ENCODE assay signal across 26 cellular contexts in the genomic region with DNA sequence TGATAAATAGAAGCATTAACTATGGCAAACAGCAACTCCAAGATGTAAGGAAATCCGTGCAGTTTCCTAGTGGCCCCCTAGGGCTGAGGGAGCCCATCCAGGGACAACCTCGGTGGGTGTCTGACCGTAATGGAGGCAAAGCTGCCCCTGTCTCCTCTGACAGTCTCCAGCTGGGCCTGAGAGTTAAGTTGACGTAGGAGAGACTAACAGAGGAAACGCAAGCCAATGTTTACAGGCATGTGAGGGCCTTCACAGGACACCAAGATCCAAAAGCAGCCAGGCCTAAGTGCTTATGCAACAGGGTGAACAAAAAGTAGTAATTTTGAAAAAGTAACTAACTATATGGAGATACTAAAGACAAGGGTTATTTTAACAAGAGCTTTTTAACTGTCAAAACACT.
A peak's percentile ranks its signal among the peaks of the same experiment; 100 is the strongest.
DNase-seq lines count a peak whose midpoint lies in the region; ATAC-seq and TF ChIP-seq lines count a peak whose summit lies in the region.
"Had no signal": no experiment of that assay in that cellular context is flagged by ENCODE, and none has a peak within 500 bp of the region (broad histone marks: within the 10 kb centered on the region; RNA-seq: fewer than 3 reads in every experiment).

No MANE protein-coding gene starts in this region.

- H3K36me3 Mint-ChIP-seq in CD4-positive, alpha-beta memory T cell, result no peaks in the 10 kb centered on the region
- H3K36me3 Mint-ChIP-seq: IgD-negative memory B cell; natural killer cell treated with Interleukin-12 subunit alpha and Interleukin-12 subunit beta and Interleukin-15 and Interleukin-18, amount 100 ng/mL, for 72 hours had no signal

- CTCF ChIA-PET in CD4-positive, alpha-beta memory T cell (lab: Charles Lee; ENCODE audit: partially characterized antibody), result interaction anchor here (1.0 to 6.6 kb wide), 6 partner anchors 11 to 267 kb away, joined by 3 to 41 read pairs (median 8); no protein-coding TSS in a partner anchor

- no peaks in the 10 kb centered on the region for H3K79me1 ChIP-seq in mesenchymal stem cell (replicated peaks; ENCODE audit: low read length, poor library complexity, severe bottlenecking)

- peak; percentile 74 for TF ChIP-seq EP300 in stomach (IDR thresholded peaks at IDR 0.05)

- POLR2A ChIA-PET in CD4-positive, alpha-beta memory T cell (lab: Charles Lee; ENCODE audit: partially characterized antibody), result no interaction called here

- H4K8ac ChIP-seq in mesenchymal stem cell (ENCODE audit: low read length), result no peak overlapping the region

- H3K4me1 Mint-ChIP-seq in CD4-positive, alpha-beta memory T cell, result peaks cover 7 to 9% (median 8%) of the 10 kb centered on the region in 4 donors

- no peak overlapping the region for H2BK15ac ChIP-seq in mesenchymal stem cell (ENCODE audit: low read depth, poor library complexity, severe bottlenecking)

- H3K4me2 ChIP-seq in mesenchymal stem cell (ENCODE audit: low read length, poor library complexity, severe bottlenecking), result no peak overlapping the region
- H3K4me2 ChIP-seq: GM23338 had no signal

- H3K36me3 ChIP-seq in mesenchymal stem cell (ENCODE audit: control insufficient read depth in 1 of 2, insufficient read depth in 2 of 2, low read depth in 1 of 2, low read length in 2 of 2) (no peaks in the 10 kb centered on the region), stomach (no peaks in the 10 kb centered on the region)
- no peaks in the 10 kb centered on the region for H3K36me3 ChIP-seq in CD4-positive, alpha-beta memory T cell (ENCODE audit: insufficient read depth, low read length)
- H3K36me3 ChIP-seq: Peyer's patch, thyroid gland had no signal

- intact Hi-C loops in Right ventricle myocardium superior (cut with DNase I) (loop anchor here (10.0 kb wide), 1 partner anchor 1016 kb away; no protein-coding TSS in a partner anchor), cardiac septum (cut with DNase I) (loop anchor here (10.0 kb wide), 1 partner anchor 1016 kb away; no protein-coding TSS in a partner anchor), stomach (cut with DNase I; ENCODE audit: low total_unique reads) (no loop called here)
- intact Hi-C loops in CD4-positive, alpha-beta memory T cell (cut with micrococcal nuclease), result loop anchor here (10.0 kb wide), 1 partner anchor 704 kb away; no protein-coding TSS in a partner anchor

- H3K27ac ChIP-seq in mesenchymal stem cell (ENCODE audit: low read length, poor library complexity, severe bottlenecking) (no peak overlapping the region), stomach (peak overlapping the region in 4 of 5 donors; percentile 30 to 79 (median 58))
- H3K27ac ChIP-seq in CD4-positive, alpha-beta memory T cell (ENCODE audit: low read depth, low read length), result no peak overlapping the region
- H3K27ac ChIP-seq: thyroid gland had no signal

- no peak overlapping the region for H2BK5ac ChIP-seq in mesenchymal stem cell (ENCODE audit: low read depth, low read length, poor library complexity, severe bottlenecking)

- no peak overlapping the region for H3K14ac ChIP-seq in mesenchymal stem cell (ENCODE audit: low read length in 2 of 2)

- no peak for TF ChIP-seq CTCF in stomach (IDR thresholded peaks at IDR 0.05)

- H3K27me3 ChIP-seq in mesenchymal stem cell (ENCODE audit: control insufficient read depth in 1 of 2, insufficient read depth in 1 of 2, low read length in 2 of 2), result peaks cover 0 to 19% of the 10 kb centered on the region in 2 experiments
- no peaks in the 10 kb centered on the region for H3K27me3 ChIP-seq in stomach
- H3K27me3 ChIP-seq in CD4-positive, alpha-beta memory T cell (ENCODE audit: insufficient read depth, low read length), result no peaks in the 10 kb centered on the region
- H3K27me3 ChIP-seq: Peyer's patch, thyroid gland had no signal

- H3K18ac ChIP-seq in mesenchymal stem cell (ENCODE audit: low read depth in 1 of 2, low read length in 2 of 2), result no peak overlapping the region

- no peak overlapping the region for H3K4me3 Mint-ChIP-seq in CD4-positive, alpha-beta memory T cell
- H3K4me3 Mint-ChIP-seq: activated CD4-positive, alpha-beta memory T cell treated with anti-CD3 and anti-CD28 coated beads, Interleukin-2, amount 10 ng/mL, durations not matched to agents 7 days and 5 days; activated naive CD4-positive, alpha-beta T cell treated with anti-CD3 and anti-CD28 coated beads for 36 hours; GM23338; IgD-negative memory B cell; natural killer cell treated with Interleukin-12 subunit alpha and Interleukin-12 subunit beta and Interleukin-15 and Interleukin-18, amount 100 ng/mL, for 72 hours had no signal

- no peak overlapping the region for H3K4ac ChIP-seq in mesenchymal stem cell (ENCODE audit: low read depth in 1 of 2, low read length in 2 of 2)

- no peak overlapping the region for H3K27ac Mint-ChIP-seq in CD4-positive, alpha-beta memory T cell
- H3K27ac Mint-ChIP-seq: activated CD4-positive, alpha-beta memory T cell treated with anti-CD3 and anti-CD28 coated beads, Interleukin-2, amount 10 ng/mL, durations not matched to agents 7 days and 5 days; activated naive CD4-positive, alpha-beta T cell treated with anti-CD3 and anti-CD28 coated beads for 36 hours; GM23338; IgD-negative memory B cell; natural killer cell treated with Interleukin-12 subunit alpha and Interleukin-12 subunit beta and Interleukin-15 and Interleukin-18, amount 100 ng/mL, for 72 hours had no signal

- H2BK120ac ChIP-seq in mesenchymal stem cell (ENCODE audit: low read depth, low read length), result no peak overlapping the region

- ATAC-seq in Right ventricle myocardium superior (ENCODE audit: poor library complexity) (peak; percentile 77), GM19395 (IDR thresholded peaks at IDR 0.05; ENCODE audit: unreplicated experiment) (no peak), HG02840 (IDR thresholded peaks at IDR 0.05; ENCODE audit: low FRiP score, unreplicated experiment) (no peak)
- ATAC-seq: GM23338; natural killer cell treated with Interleukin-12 subunit alpha and Interleukin-12 subunit beta and Interleukin-15 and Interleukin-18, amount 100 ng/mL, for 72 hours; stimulated activated naive CD8-positive, alpha-beta T cell treated with anti-CD3 and anti-CD28 coated beads, Interleukin-15, Interleukin-2, amounts not matched to agents 100 U/mL and 50 U/mL, for 24 hours had no signal

- no peaks in the 10 kb centered on the region for H3K9me3 ChIP-seq in mesenchymal stem cell (ENCODE audit: control insufficient read depth, low read length)
- H3K9me3 ChIP-seq in stomach, result no peaks in the 10 kb centered on the region
- no peaks in the 10 kb centered on the region for H3K9me3 ChIP-seq in CD4-positive, alpha-beta memory T cell (ENCODE audit: control insufficient read depth in 1 of 2, low read length in 2 of 2)
- H3K9me3 ChIP-seq: Peyer's patch, thyroid gland had no signal

- H2BK12ac ChIP-seq in mesenchymal stem cell (ENCODE audit: low read length in 2 of 2), result no peak overlapping the region

- peaks cover 2 to 8% of the 10 kb centered on the region in 2 donors for H3K27me3 Mint-ChIP-seq in CD4-positive, alpha-beta memory T cell
- H3K27me3 Mint-ChIP-seq: IgD-negative memory B cell had no signal

- DNase-seq in Right ventricle myocardium superior, result peak; percentile 46
- no peak for DNase-seq in cardiac septum (ENCODE audit: low spot score)
- peak; percentile 12 for DNase-seq in mesenchymal stem cell
- DNase-seq in stomach, result no peak
- DNase-seq in CD4-positive, alpha-beta memory T cell, result no peak
- DNase-seq in COLO668 (lab: John Stamatoyannopoulos, UW; ENCODE audit: unreplicated experiment), result no peak
- DNase-seq: 8988T; activated CD4-positive, alpha-beta memory T cell treated with anti-CD3 and anti-CD28 coated beads, Interleukin-2, amount 10 ng/mL, durations not matched to agents 7 days and 5 days; activated CD8-positive, alpha-beta memory T cell treated with anti-CD3 and anti-CD28 coated beads, Interleukin-2, amount 50 U/mL, for 48 hours; activated naive CD4-positive, alpha-beta T cell treated with anti-CD3 and anti-CD28 coated beads for 36 hours; C1 segment of cervical spinal cord; DMS79 treated with DMSO at 0.1 percent for 48 hours; GDM1; NCI-H2107; NCI-H748 treated with DMSO at 0.1 percent for 48 hours; Peyer's patch; SIG-M5; stimulated activated CD4-positive, alpha-beta T cell treated with anti-CD3 and anti-CD28 coated beads, Interleukin-1b, Interleukin-23, amount 100 ng/mL, for 48 hours; stimulated activated naive CD8-positive, alpha-beta T cell treated with anti-CD3 and anti-CD28 coated beads, Interleukin-15, Interleukin-2, amounts not matched to agents 100 U/mL and 50 U/mL, for 24 hours; T-helper 9 cell; thyroid gland had no signal

- H3K23ac ChIP-seq in mesenchymal stem cell (ENCODE audit: low read length in 2 of 2), result no peak overlapping the region

- no peaks in the 10 kb centered on the region for H3K9me3 Mint-ChIP-seq in CD4-positive, alpha-beta memory T cell
- H3K9me3 Mint-ChIP-seq: activated CD4-positive, alpha-beta memory T cell treated with anti-CD3 and anti-CD28 coated beads, Interleukin-2, amount 10 ng/mL, durations not matched to agents 7 days and 5 days; activated naive CD4-positive, alpha-beta T cell treated with anti-CD3 and anti-CD28 coated beads for 36 hours; IgD-negative memory B cell; natural killer cell treated with Interleukin-12 subunit alpha and Interleukin-12 subunit beta and Interleukin-15 and Interleukin-18, amount 100 ng/mL, for 72 hours had no signal

- WGBS in mesenchymal stem cell, result 40% methylated on average over 5 of the region's 5 CpGs
- WGBS in stomach, 5 donors, result 48 to 65% (median 55%) methylated on average over 5 of the region's 5 CpGs

- H3K4me3 ChIP-seq in mesenchymal stem cell (ENCODE audit: insufficient read depth in 1 of 2, low read depth in 1 of 2, low read length in 2 of 2) (no peak overlapping the region), stomach (no peak overlapping the region)
- H3K4me3 ChIP-seq in CD4-positive, alpha-beta memory T cell (ENCODE audit: low read length in 2 of 2), result no peak overlapping the region
- H3K4me3 ChIP-seq: GM23338, Peyer's patch, thyroid gland had no signal

- H3K9ac ChIP-seq in mesenchymal stem cell (ENCODE audit: low read length), result no peak overlapping the region

- H2AFZ ChIP-seq in mesenchymal stem cell (ENCODE audit: low read depth, low read length), result no peak overlapping the region
- H2AFZ ChIP-seq: GM23338 had no signal

- H2AK5ac ChIP-seq in mesenchymal stem cell (ENCODE audit: low read length, severe bottlenecking), result no peak overlapping the region

- TF ChIP-seq POLR2A in stomach (IDR thresholded peaks at IDR 0.05), result no peak

- no peaks in the 10 kb centered on the region for H3K4me1 ChIP-seq in mesenchymal stem cell (ENCODE audit: control insufficient read depth, insufficient read depth, low read depth, low read length)
- peaks cover 0 to 16% (median 11%) of the 10 kb centered on the region in 4 donors for H3K4me1 ChIP-seq in stomach
- H3K4me1 ChIP-seq in CD4-positive, alpha-beta memory T cell (ENCODE audit: insufficient read depth, low read length), result peaks cover 4% of the 10 kb centered on the region
- H3K4me1 ChIP-seq: thyroid gland had no signal

- H4K91ac ChIP-seq in mesenchymal stem cell (ENCODE audit: low read length), result no peak overlapping the region

Comparison
In these comparisons a context has a peak if more than half of its experiments do, and no peak if none do; other contexts are left out.
1. DNase-seq: peak in Right ventricle myocardium superior (single experiment) and mesenchymal stem cell (single experiment); none in cardiac septum (single experiment), stomach (single experiment), CD4-positive, alpha-beta memory T cell (0 of 5) and COLO668 (single experiment).
2. H3K27ac ChIP-seq: peak in stomach (4 of 5); none in mesenchymal stem cell (single experiment) and CD4-positive, alpha-beta memory T cell (single experiment).